ENCODE assay signal across 8 cellular contexts in genomic region chr6:53986165-53986720, GRCh38.
DNase-seq lines count a peak whose midpoint lies in the region; ATAC-seq and TF ChIP-seq lines count a peak whose summit lies in the region.

No MANE protein-coding gene starts in this region.

- peak; percentile 52 for DNase-seq in AG20443 (ENCODE audit: low spot score)
- peak; percentile 44 for DNase-seq in SK-N-DZ (ENCODE audit: low spot score)
- peak; percentile 36 to 79 for DNase-seq in foreskin fibroblast
- peak; percentile 20 for DNase-seq in progenitor cell of endocrine pancreas (ENCODE audit: low spot score, unreplicated experiment)
- no peak for DNase-seq in naive thymus-derived CD8-positive, alpha-beta T cell
- no peak for DNase-seq in activated CD4-positive, CD25-positive, alpha-beta regulatory T cell (lab: John Stamatoyannopoulos, UW)

- no peaks in the 10 kb centered on the region for H3K79me2 ChIP-seq in KMS-11 (ENCODE audit: insufficient read depth, low read depth)

- ATAC-seq in GM18520 (IDR thresholded peaks at IDR 0.05; ENCODE audit: unreplicated experiment), result peak; percentile 42
- no peak for ATAC-seq in naive thymus-derived CD8-positive, alpha-beta T cell

- H3K9me3 Mint-ChIP-seq in progenitor cell of endocrine pancreas (ENCODE audit: low read depth), result no peaks in the 10 kb centered on the region
- H3K9me3 Mint-ChIP-seq in naive thymus-derived CD8-positive, alpha-beta T cell, result no peaks in the 10 kb centered on the region

- POLR2A ChIA-PET in naive thymus-derived CD8-positive, alpha-beta T cell (lab: Charles Lee), result no interaction called here

- no peak overlapping the region for H3K4me2 ChIP-seq in KMS-11

- no peak overlapping the region for H3K9ac ChIP-seq in KMS-11

- no peaks in the 10 kb centered on the region for H3K36me3 Mint-ChIP-seq in progenitor cell of endocrine pancreas (ENCODE audit: insufficient read depth)
- no peaks in the 10 kb centered on the region for H3K36me3 Mint-ChIP-seq in naive thymus-derived CD8-positive, alpha-beta T cell

- H3K27me3 ChIP-seq in KMS-11 (ENCODE audit: insufficient read depth, low read depth), result no peaks in the 10 kb centered on the region

- no peaks in the 10 kb centered on the region for H3K4me1 ChIP-seq in KMS-11 (ENCODE audit: low read depth, poor library complexity, severe bottlenecking)

- no peaks in the 10 kb centered on the region for H3K27me3 Mint-ChIP-seq in progenitor cell of endocrine pancreas
- H3K27me3 Mint-ChIP-seq in naive thymus-derived CD8-positive, alpha-beta T cell, result peaks cover 3 to 14% (median 6%) of the 10 kb centered on the region in 5 donors

- H3K4me3 Mint-ChIP-seq in progenitor cell of endocrine pancreas (ENCODE audit: low read depth), result no peak overlapping the region
- no peak overlapping the region for H3K4me3 Mint-ChIP-seq in naive thymus-derived CD8-positive, alpha-beta T cell

- no peaks in the 10 kb centered on the region for H4K20me1 ChIP-seq in KMS-11 (ENCODE audit: insufficient read depth)

- H3K4me3 ChIP-seq in KMS-11 (IDR thresholded peaks at IDR 0.05; ENCODE audit: insufficient read depth, low read depth, low read length) (no peak overlapping the region), foreskin fibroblast (ENCODE audit: low read depth in 1 of 2, low read length in 2 of 2) (no peak overlapping the region)

- peaks cover 7% of the 10 kb centered on the region for H3K4me1 Mint-ChIP-seq in progenitor cell of endocrine pancreas (ENCODE audit: low read depth)
- no peaks in the 10 kb centered on the region for H3K4me1 Mint-ChIP-seq in naive thymus-derived CD8-positive, alpha-beta T cell

- TF ChIP-seq CTCF in KMS-11 (conservative IDR thresholded peaks at IDR 0.05; ENCODE audit: low read depth, low read length), result peak; percentile 80
- peak; percentile 79 for TF ChIP-seq CTCF in foreskin fibroblast (IDR thresholded peaks at IDR 0.05; ENCODE audit: low read depth, low read length)
- peak; percentile 95 for TF ChIP-seq CTCF in progenitor cell of endocrine pancreas (IDR thresholded peaks at IDR 0.05; ENCODE audit: unreplicated experiment)

- H3K27ac ChIP-seq in KMS-11, result no peak overlapping the region

- no peak overlapping the region for H3K27ac Mint-ChIP-seq in progenitor cell of endocrine pancreas
- H3K27ac Mint-ChIP-seq in naive thymus-derived CD8-positive, alpha-beta T cell, result no peak overlapping the region

- H3K36me3 ChIP-seq in KMS-11 (ENCODE audit: insufficient read depth), result no peaks in the 10 kb centered on the region

- no peak overlapping the region for H2AFZ ChIP-seq in KMS-11 (ENCODE audit: low read depth)

Comparison
In these comparisons a context has a peak if more than half of its experiments do, and no peak if none do; other contexts are left out.
1. DNase-seq: peak in AG20443 (single experiment), SK-N-DZ (single experiment), foreskin fibroblast (2 of 2) and progenitor cell of endocrine pancreas (single experiment); none in naive thymus-derived CD8-positive, alpha-beta T cell (0 of 10) and activated CD4-positive, CD25-positive, alpha-beta regulatory T cell (0 of 4).
2. Peak in every context shown above with its lines, with median percentiles within 50 percentile points of each other: CTCF ChIP-seq.